In genomic region chr7:2643386-2644229, GRCh38 we compare ENCODE assay signal across 12 cellular contexts. TPM values are rescaled to one million over a fixed set of nuclear protein-coding genes. Genes with fewer than 3 reads are reported as not detected.
DNase-seq lines count a peak whose midpoint lies in the region; ATAC-seq and TF ChIP-seq lines count a peak whose summit lies in the region.
"Had no signal": no experiment of that assay in that cellular context is flagged by ENCODE, and none has a peak within 500 bp of the region (broad histone marks: within the 10 kb centered on the region; RNA-seq: fewer than 3 reads in every experiment).

No MANE protein-coding gene starts in this region.

- H3K27me3 ChIP-seq in DND-41 (ENCODE audit: insufficient read depth, low read length, poor library complexity) (no peaks in the 10 kb centered on the region), neural progenitor cell (no peaks in the 10 kb centered on the region)

- H3F3A ChIP-seq in neural progenitor cell (ENCODE audit: low read depth) = peaks cover 13% of the 10 kb centered on the region

- intact Hi-C loops in activated CD8-positive, alpha-beta T cell treated with anti-CD3 and anti-CD28 coated beads for 36 hours (cut with micrococcal nuclease) = no loop called here
- intact Hi-C loops in head of caudate nucleus (cut with DNase I) = no loop called here

- H3K4me1 ChIP-seq in DND-41 (ENCODE audit: insufficient read depth, low read length) = peaks cover 28% of the 10 kb centered on the region
- H3K4me1 ChIP-seq in neural progenitor cell = peaks cover 16% of the 10 kb centered on the region

- H3K27ac Mint-ChIP-seq in IgD-negative memory B cell (peak overlapping the region in 2 of 3 donors; percentile 27 to 48), neural progenitor cell (no peak overlapping the region)
- H3K27ac Mint-ChIP-seq in activated CD8-positive, alpha-beta T cell treated with anti-CD3 and anti-CD28 coated beads for 36 hours = no peak overlapping the region
- H3K27ac Mint-ChIP-seq: stimulated activated naive CD8-positive, alpha-beta T cell treated with anti-CD3 and anti-CD28 coated beads, Interleukin-15, Interleukin-2, amounts not matched to agents 100 ng/mL and 50 ng/mL, for 24 hours had no signal

- H4K20me1 ChIP-seq in DND-41 (ENCODE audit: insufficient read depth, low read length) (peaks cover 89% of the 10 kb centered on the region), neural progenitor cell (ENCODE audit: low read depth) (peaks cover 83% of the 10 kb centered on the region)

- DNase-seq in DND-41 (peak; percentile 26), neural progenitor cell (ENCODE audit: low spot score) (no peak), 8988T (no peak), NCI-H1105 treated with DMSO at 0.1 percent for 48 hours (lab: John Stamatoyannopoulos, UW) (no peak), head of caudate nucleus (no peak)
- DNase-seq in activated CD8-positive, alpha-beta T cell treated with anti-CD3 and anti-CD28 coated beads for 36 hours = peak; percentile 50
- DNase-seq: MV-4-11 had no signal

- H3K9me3 ChIP-seq in DND-41 (ENCODE audit: insufficient read depth, low read length, severe bottlenecking) = no peaks in the 10 kb centered on the region
- H3K9me3 ChIP-seq in neural progenitor cell (ENCODE audit: low read depth) = no peaks in the 10 kb centered on the region

- peaks cover 2% of the 10 kb centered on the region for H3K27me3 Mint-ChIP-seq in IgD-negative memory B cell
- H3K27me3 Mint-ChIP-seq in activated CD8-positive, alpha-beta T cell treated with anti-CD3 and anti-CD28 coated beads for 36 hours = no peaks in the 10 kb centered on the region
- no peaks in the 10 kb centered on the region for H3K27me3 Mint-ChIP-seq in neural progenitor cell (ENCODE audit: insufficient read depth, low read depth)
- H3K27me3 Mint-ChIP-seq: stimulated activated naive CD8-positive, alpha-beta T cell treated with anti-CD3 and anti-CD28 coated beads, Interleukin-15, Interleukin-2, amounts not matched to agents 100 ng/mL and 50 ng/mL, for 24 hours had no signal

- H3K4me3 Mint-ChIP-seq in IgD-negative memory B cell = peak overlapping the region in 1 of 4 donors; percentile 75
- no peak overlapping the region for H3K4me3 Mint-ChIP-seq in activated CD8-positive, alpha-beta T cell treated with anti-CD3 and anti-CD28 coated beads for 36 hours
- H3K4me3 Mint-ChIP-seq in neural progenitor cell = no peak overlapping the region
- H3K4me3 Mint-ChIP-seq: mesothelial cell of epicardium; stimulated activated naive CD8-positive, alpha-beta T cell treated with anti-CD3 and anti-CD28 coated beads, Interleukin-15, Interleukin-2, amounts not matched to agents 100 ng/mL and 50 ng/mL, for 24 hours had no signal

- H3K27ac ChIP-seq in DND-41 (ENCODE audit: low read length) = peak overlapping the region; percentile 73; the same call in 1 of the 2 replicates
- no peak overlapping the region for H3K27ac ChIP-seq in neural progenitor cell

- CTCF ChIA-PET in activated CD8-positive, alpha-beta T cell treated with anti-CD3 and anti-CD28 coated beads for 36 hours (lab: Charles Lee) = interaction anchor here (1.0 to 2.5 kb wide), 5 partner anchors 11 to 160 kb away, joined by 3 to 7 read pairs (median 4); no protein-coding TSS in a partner anchor

- H3K79me2 ChIP-seq in DND-41 (ENCODE audit: insufficient read depth, low read length) (peaks cover 72% of the 10 kb centered on the region), neural progenitor cell (ENCODE audit: low read depth) (peaks cover 66% of the 10 kb centered on the region)

- no peak for ATAC-seq in DND-41 (ENCODE audit: insufficient read depth, low read depth)
- ATAC-seq in activated CD8-positive, alpha-beta T cell treated with anti-CD3 and anti-CD28 coated beads for 36 hours = no peak
- ATAC-seq in HG02642 (IDR thresholded peaks at IDR 0.05; ENCODE audit: poor library complexity, unreplicated experiment) = no peak

- H3K9ac ChIP-seq in DND-41 (ENCODE audit: low read depth, low read length) (no peak overlapping the region), neural progenitor cell (no peak overlapping the region)

- H2AFZ ChIP-seq in DND-41 (ENCODE audit: low read depth, low read length) (no peak overlapping the region), neural progenitor cell (replicated peaks) (no peak overlapping the region)

- no peaks in the 10 kb centered on the region for H3K9me3 Mint-ChIP-seq in IgD-negative memory B cell
- H3K9me3 Mint-ChIP-seq in activated CD8-positive, alpha-beta T cell treated with anti-CD3 and anti-CD28 coated beads for 36 hours = no peaks in the 10 kb centered on the region
- H3K9me3 Mint-ChIP-seq in neural progenitor cell = no peaks in the 10 kb centered on the region
- H3K9me3 Mint-ChIP-seq: mesothelial cell of epicardium; stimulated activated naive CD8-positive, alpha-beta T cell treated with anti-CD3 and anti-CD28 coated beads, Interleukin-15, Interleukin-2, amounts not matched to agents 100 ng/mL and 50 ng/mL, for 24 hours had no signal

- POLR2A ChIA-PET in activated CD8-positive, alpha-beta T cell treated with anti-CD3 and anti-CD28 coated beads for 36 hours (lab: Charles Lee) = interaction anchor here (1.3 kb wide), 1 partner anchor 9 kb away, joined by 3 read pairs; no protein-coding TSS in a partner anchor

- H3K36me3 Mint-ChIP-seq in IgD-negative memory B cell (no peaks in the 10 kb centered on the region), neural progenitor cell (no peaks in the 10 kb centered on the region)
- H3K36me3 Mint-ChIP-seq in activated CD8-positive, alpha-beta T cell treated with anti-CD3 and anti-CD28 coated beads for 36 hours (ENCODE audit: low read depth) = no peaks in the 10 kb centered on the region

- H3K4me1 Mint-ChIP-seq in IgD-negative memory B cell = peaks cover 10 to 23% (median 15%) of the 10 kb centered on the region in 3 donors
- peaks cover 26% of the 10 kb centered on the region for H3K4me1 Mint-ChIP-seq in activated CD8-positive, alpha-beta T cell treated with anti-CD3 and anti-CD28 coated beads for 36 hours (ENCODE audit: low read depth)
- H3K4me1 Mint-ChIP-seq in neural progenitor cell = peaks cover 32% of the 10 kb centered on the region

- H3K36me3 ChIP-seq in DND-41 (ENCODE audit: insufficient read depth, low read length) = peaks cover 54% of the 10 kb centered on the region
- H3K36me3 ChIP-seq in neural progenitor cell = no peaks in the 10 kb centered on the region

- H3K4me2 ChIP-seq in DND-41 (ENCODE audit: insufficient read depth, low read length) (0 out of 2 replicates have a peak overlapping the region, but pooled peaks have one; percentile 49), neural progenitor cell (no peak overlapping the region)

- H3K4me3 ChIP-seq in DND-41 (ENCODE audit: low read depth in 1 of 2, low read length in 2 of 2) (no peak overlapping the region), neural progenitor cell (no peak overlapping the region)

- TF ChIP-seq CTCF in DND-41 (IDR thresholded peaks at IDR 0.05; ENCODE audit: borderline replicate concordance, extremely low read depth, low read length, poor library complexity, severe bottlenecking) (peak; percentile 48), neural progenitor cell (IDR thresholded peaks at IDR 0.05) (peak; percentile 20)
- peak; percentile 15 for TF ChIP-seq CTCF in activated CD8-positive, alpha-beta T cell treated with anti-CD3 and anti-CD28 coated beads for 36 hours (IDR thresholded peaks at IDR 0.05)

RNA-seq across cellular contexts. Expression of gene TTYH3, which starts 11.8 kb away (rescaled TPM):
- polyA plus RNA-seq in IgD-negative memory B cell = 2.0 TPM
- 10 to 100 TPM; 30.3 to 32.3 TPM for total RNA-seq in activated CD8-positive, alpha-beta T cell treated with anti-CD3 and anti-CD28 coated beads for 36 hours
- total RNA-seq in neural progenitor cell (ENCODE audit: low replicate concordance) = 13.2 and 60.0 TPM in 2 replicates

RNA-seq across cellular contexts. Expression of gene AMZ1, which starts 44.4 kb away (rescaled TPM):
- polyA plus RNA-seq in IgD-negative memory B cell = 1.9 TPM
- under 1 TPM; 0.11 to 0.14 TPM for total RNA-seq in activated CD8-positive, alpha-beta T cell treated with anti-CD3 and anti-CD28 coated beads for 36 hours
- total RNA-seq in neural progenitor cell (ENCODE audit: low replicate concordance) = 0.09 TPM in 1 of 2 replicates, not detected in the other
- total RNA-seq: G401 had no signal

Comparison
In these comparisons a context has a peak if more than half of its experiments do, and no peak if none do; other contexts are left out.
1. DNase-seq: peak in DND-41 (single experiment) and activated CD8-positive, alpha-beta T cell treated with anti-CD3 and anti-CD28 coated beads for 36 hours (single experiment); none in neural progenitor cell (single experiment), 8988T (single experiment), NCI-H1105 treated with DMSO at 0.1 percent for 48 hours (single experiment) and head of caudate nucleus (0 of 42).
2. H3K27ac Mint-ChIP-seq: peak in IgD-negative memory B cell (2 of 3); none in activated CD8-positive, alpha-beta T cell treated with anti-CD3 and anti-CD28 coated beads for 36 hours (single experiment) and neural progenitor cell (single experiment).
3. Peak in every context shown above with its lines, with median percentiles within 50 percentile points of each other: CTCF ChIP-seq.